ENCODE assay signal across 11 cellular contexts in genomic region chr17:18191071-18191667, GRCh38. TPM values are rescaled to one million over a fixed set of nuclear protein-coding genes. Genes with fewer than 3 reads are reported as not detected.
DNase-seq lines count a peak whose midpoint lies in the region; ATAC-seq, FAIRE-seq and TF ChIP-seq lines count a peak whose summit lies in the region.
"Had no signal": no experiment of that assay in that cellular context is flagged by ENCODE, and none has a peak within 500 bp of the region (broad histone marks: within the 10 kb centered on the region; RNA-seq: fewer than 3 reads in every experiment).

No MANE protein-coding gene starts in this region.

- POLR2A ChIA-PET in HEK293 (lab: Yijun Ruan, JAX), result interaction anchor here (1.6 to 3.2 kb wide), 2 partner anchors 8 to 9 kb away, joined by 5 to 24 read pairs; partner anchors contain the start of gene ALKBH5

- CTCF ChIA-PET in HEK293 (lab: Yijun Ruan, JAX), result interaction anchor here (0.6 to 1.4 kb wide), 9 partner anchors 8 to 770 kb away, joined by 3 to 8 read pairs (median 4); no protein-coding TSS in a partner anchor

- FAIRE-seq in small intestine (lab: Jason Lieb, UNC), result no peak

- H3K36me3 ChIP-seq in HEK293 (ENCODE audit: control insufficient read depth in 2 of 2, insufficient read depth in 1 of 2, low read length in 2 of 2), result peaks cover 59 to 87% of the 10 kb centered on the region in 2 experiments
- peaks cover 10 to 15% of the 10 kb centered on the region in 2 donors for H3K36me3 ChIP-seq in small intestine (ENCODE audit: control insufficient read depth in 2 of 2, insufficient read depth in 2 of 2, low read length in 2 of 2)

- TF ChIP-seq CTCF in HEK293 (tag by site-specific recombination; IDR thresholded peaks at IDR 0.05) (no peak), brain (conservative IDR thresholded peaks at IDR 0.05) (no peak)

- H3K4me3 ChIP-seq in HEK293 (ENCODE audit: low read depth, low read length) (no peak overlapping the region), small intestine (ENCODE audit: low read depth in 1 of 2, low read length in 2 of 2) (no peak overlapping the region)

- H3K4me1 ChIP-seq in HEK293 (ENCODE audit: control insufficient read depth, insufficient read depth, low read length) (peaks cover 34% of the 10 kb centered on the region), small intestine (ENCODE audit: control insufficient read depth in 2 of 2, insufficient read depth in 1 of 2, low read depth in 1 of 2, low read length in 1 of 2) (peaks cover 17 to 34% of the 10 kb centered on the region in 2 donors)

- intact Hi-C loops in left colon (cut with DNase I, micrococcal nuclease), result no loop called here

- H3K27ac Mint-ChIP-seq in brain, result peak overlapping the region in 4 of 5 experiments; percentile 17 to 79 (median 72)

- peaks cover 88% of the 10 kb centered on the region for H3K4me1 Mint-ChIP-seq in brain

- DNase-seq in left colon (no peak), small intestine (peak; percentile 11), NCI-H2227 treated with DMSO at 0.1 percent for 48 hours (lab: John Stamatoyannopoulos, UW) (no peak), SKM-1 treated with dmso at 0.1 percent for 144 hours (lab: John Stamatoyannopoulos, UW; ENCODE audit: unreplicated experiment) (no peak)
- DNase-seq in stimulated activated CD4-positive, alpha-beta T cell treated with anti-CD3 and anti-CD28 coated beads, Interleukin-15, amount 100 ng/mL, for 24 hours, result no peak
- DNase-seq: activated CD8-positive, alpha-beta memory T cell treated with anti-CD3 and anti-CD28 coated beads, Interleukin-2, amount 10 ng/mL, durations not matched to agents 7 days and 5 days; effector memory CD4-positive, alpha-beta T cell; MV-4-11 had no signal

- ATAC-seq in left colon (peak; percentile 27), GM18517 (IDR thresholded peaks at IDR 0.05; ENCODE audit: unreplicated experiment) (no peak)
- ATAC-seq: activated CD8-positive, alpha-beta memory T cell treated with anti-CD3 and anti-CD28 coated beads, Interleukin-2, amount 10 ng/mL, durations not matched to agents 7 days and 5 days had no signal

- H3K4me3 Mint-ChIP-seq in brain, result peak overlapping the region; percentile 53 to 86 (median 82)
- H3K4me3 Mint-ChIP-seq: activated CD8-positive, alpha-beta memory T cell treated with anti-CD3 and anti-CD28 coated beads, Interleukin-2, amount 10 ng/mL, durations not matched to agents 7 days and 5 days had no signal

- H3K9me3 Mint-ChIP-seq in brain, result no peaks in the 10 kb centered on the region

- 32 to 37% (median 36%) methylated on average over 5 of the region's 5 CpGs for WGBS in small intestine, 3 donors

- peaks cover 5% of the 10 kb centered on the region for H3K27me3 Mint-ChIP-seq in brain
- H3K27me3 Mint-ChIP-seq: activated CD8-positive, alpha-beta memory T cell treated with anti-CD3 and anti-CD28 coated beads, Interleukin-2, amount 10 ng/mL, durations not matched to agents 7 days and 5 days had no signal

- H3K36me3 Mint-ChIP-seq in brain, result peaks cover 81% of the 10 kb centered on the region

- H3K27me3 ChIP-seq in small intestine (ENCODE audit: control insufficient read depth in 2 of 2, insufficient read depth in 2 of 2, low read length in 2 of 2), result no peaks in the 10 kb centered on the region

- H3K27ac ChIP-seq in HEK293 (ENCODE audit: extremely low read depth, low read depth, low read length), result peak overlapping the region; percentile 39; the same call in 1 of the 2 replicates
- peak overlapping the region in 1 of 2 donors; percentile 21 for H3K27ac ChIP-seq in small intestine (ENCODE audit: low read depth in 1 of 2, low read length in 1 of 2)

- H3K9me3 ChIP-seq in HEK293 (ENCODE audit: control insufficient read depth, insufficient read depth, low read depth, low read length) (no peaks in the 10 kb centered on the region), small intestine (ENCODE audit: control insufficient read depth, low read depth) (no peaks in the 10 kb centered on the region)

TF ChIP-seq in HEK293, 187 proteins besides CTCF, POLR2A, EP300 and RAD21:
- TF ChIP-seq ZNF677 (tag by site-specific recombination; IDR thresholded peaks at IDR 0.05) (no peak), ZNF449 (tag by site-specific recombination; IDR thresholded peaks at IDR 0.05) (peak; percentile 92)

RNA-seq across cellular contexts. Expression of gene ALKBH5, which starts 7.5 kb away (rescaled TPM):
- 99.8 TPM for polyA plus RNA-seq in brain (ENCODE audit: insufficient read depth, low read depth, low replicate concordance)
- 10 to 100 TPM; 83.7 to 89.8 TPM for total RNA-seq in left colon
- polyA plus RNA-seq in small intestine, result 10 to 100 TPM; 36.2 to 42.8 (median 38.4) TPM

RNA-seq across cellular contexts. Expression of gene LLGL1, which starts 34.3 kb away (rescaled TPM):
- polyA plus RNA-seq in brain (ENCODE audit: insufficient read depth, low read depth, low replicate concordance), result 71.6 TPM
- 1 to 10 TPM; 7.5 to 8.6 TPM for total RNA-seq in left colon
- polyA plus RNA-seq in small intestine, result 1 to 10 TPM; 2.5 to 9.4 (median 3.0) TPM
